ENCODE assay signal across 21 cellular contexts in the genomic region with DNA sequence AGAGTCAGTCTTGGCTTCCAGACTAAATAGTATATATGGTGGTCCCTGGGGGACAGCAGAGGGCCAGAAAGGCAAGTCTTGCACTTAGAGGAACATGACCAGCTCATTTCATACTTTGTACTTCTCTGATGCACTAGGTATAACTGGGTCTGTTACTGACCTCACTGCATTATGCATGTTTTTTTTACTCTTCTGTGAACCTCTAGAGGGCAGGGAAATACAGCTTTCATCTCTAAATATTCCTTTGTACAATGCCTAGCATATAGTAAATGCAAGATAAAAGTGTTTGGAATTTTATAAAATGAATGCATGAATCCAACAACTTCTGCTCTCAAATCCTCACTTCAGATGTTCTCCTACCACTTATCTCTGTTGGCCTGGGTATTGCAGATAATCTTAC. TPM values are rescaled to one million over a fixed set of nuclear protein-coding genes. Genes with fewer than 3 reads are reported as not detected.
"Had no signal": no experiment of that assay in that cellular context is flagged by ENCODE, and none has a peak within 500 bp of the region (broad histone marks: within the 10 kb centered on the region; RNA-seq: fewer than 3 reads in every experiment).

No MANE protein-coding gene starts in this region.

- DNase-seq: activated CD4-positive, alpha-beta T cell treated with anti-CD3 and anti-CD28 coated beads for 4 hours; activated CD8-positive, alpha-beta T cell treated with anti-CD3 and anti-CD28 coated beads for 36 hours; activated effector memory CD4-positive, alpha-beta T cell treated with Interleukin-2 at 50 U/mL for 16 hours; activated naive CD4-positive, alpha-beta T cell treated with anti-CD3 and anti-CD28 coated beads, Interleukin-2, amount 50 U/mL, for 16 hours; activated T-cell treated with anti-CD3 and anti-CD28 coated beads, Interleukin-2, amount 50 U/mL, for 4 hours; adrenal gland; left ventricle myocardium superior; mesendoderm; posterior cingulate gyrus; right cardiac atrium; small intestine; stimulated activated CD4-positive, alpha-beta T cell treated with anti-CD3 and anti-CD28 coated beads, Interleukin-4, amount 100 ng/mL, for 4 hours; stimulated activated CD8-positive, alpha-beta memory T cell treated with anti-CD3 and anti-CD28 coated beads, Interleukin-4, amount 100 ng/mL, for 48 hours; stimulated activated naive CD4-positive, alpha-beta T cell treated with Interleukin-2 at 50 U/mL for 16 hours; transverse colon had no signal

- H3K36me3 ChIP-seq: adrenal gland, transverse colon had no signal

- H3K4me3 ChIP-seq: adrenal gland, hepatocyte, transverse colon had no signal

- H3K27ac ChIP-seq: adrenal gland, hepatocyte, transverse colon had no signal

- H3K9me3 ChIP-seq: adrenal gland, transverse colon had no signal

- ATAC-seq: activated CD8-positive, alpha-beta T cell treated with anti-CD3 and anti-CD28 coated beads for 36 hours; activated T-cell treated with anti-CD3 and anti-CD28 coated beads, Interleukin-2, amount 50 U/mL, for 4 hours; esophagus mucosa; left ventricle myocardium superior; natural killer cell treated with Interleukin-12 subunit alpha and Interleukin-12 subunit beta and Interleukin-15 and Interleukin-18, amount 100 ng/mL, for 72 hours; right cardiac atrium; WTC11 had no signal

- H3K4me1 ChIP-seq: adrenal gland, transverse colon had no signal

- H3K27me3 ChIP-seq: adrenal gland, hepatocyte, transverse colon had no signal

RNA-seq across cellular contexts. Expression of gene ARL14, which starts 23.4 kb away (rescaled TPM):
- total RNA-seq: activated CD8-positive, alpha-beta T cell treated with anti-CD3 and anti-CD28 coated beads for 36 hours; activated T-cell treated with anti-CD3 and anti-CD28 coated beads, Interleukin-2, amount 50 U/mL, for 4 hours; cardiac septum; left ventricle myocardium superior; natural killer cell treated with Interleukin-12 subunit alpha and Interleukin-12 subunit beta and Interleukin-15 and Interleukin-18, amount 100 ng/mL, for 72 hours; right cardiac atrium; T-helper 1 cell treated with Interleukin-12 subunit alpha and Interleukin-12 subunit beta and Interleukin-4 antibody, amounts not matched to agents 30 ng/mL and 1 ng/mL, for 36 hours; WTC11 had no signal
